Comparison of ENCODE assay signal across 2 cellular contexts in the genomic region with DNA sequence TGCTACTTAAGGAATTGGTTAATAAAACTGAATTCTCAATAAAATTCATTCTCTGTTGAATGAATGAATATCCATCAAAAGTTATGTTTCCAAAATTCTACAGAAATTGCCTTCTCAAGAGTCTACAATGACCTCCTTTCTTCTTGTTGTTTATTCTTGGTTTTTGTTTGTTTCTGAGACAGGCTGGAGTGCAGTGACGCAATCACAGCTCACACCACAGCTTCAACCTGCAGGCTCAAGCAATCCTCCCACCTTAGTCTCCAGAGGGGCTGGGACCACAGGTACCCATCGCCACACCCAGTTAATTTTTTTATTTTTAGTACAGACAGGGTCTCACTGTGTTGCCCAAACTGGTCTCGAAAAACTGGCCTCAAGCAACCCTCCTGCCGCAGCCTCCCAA.
TF ChIP-seq lines count a peak whose summit lies in the region.

No MANE protein-coding gene starts in this region.

TF ChIP-seq in Ishikawa, 13 proteins besides CTCF, POLR2A, EP300 and RAD21:
- TF ChIP-seq CEBPB (IDR thresholded peaks at IDR 0.05) (peak; percentile 47; the same call in 1 of the 2 replicates), TCF12 (IDR thresholded peaks at IDR 0.05; ENCODE audit: low read depth) (no peak)
TF ChIP-seq in Ishikawa: peak in this region for 1.

TF ChIP-seq in H1, 55 proteins besides CTCF, POLR2A, EP300 and RAD21:
- TF ChIP-seq CEBPB (IDR thresholded peaks at IDR 0.05; ENCODE audit: low read depth, low read length) (peak; percentile 62; the same call in 1 of the 2 replicates), CREB1 (IDR thresholded peaks at IDR 0.05) (no peak)
